ENCODE assay signal across 18 cellular contexts in the genomic region with DNA sequence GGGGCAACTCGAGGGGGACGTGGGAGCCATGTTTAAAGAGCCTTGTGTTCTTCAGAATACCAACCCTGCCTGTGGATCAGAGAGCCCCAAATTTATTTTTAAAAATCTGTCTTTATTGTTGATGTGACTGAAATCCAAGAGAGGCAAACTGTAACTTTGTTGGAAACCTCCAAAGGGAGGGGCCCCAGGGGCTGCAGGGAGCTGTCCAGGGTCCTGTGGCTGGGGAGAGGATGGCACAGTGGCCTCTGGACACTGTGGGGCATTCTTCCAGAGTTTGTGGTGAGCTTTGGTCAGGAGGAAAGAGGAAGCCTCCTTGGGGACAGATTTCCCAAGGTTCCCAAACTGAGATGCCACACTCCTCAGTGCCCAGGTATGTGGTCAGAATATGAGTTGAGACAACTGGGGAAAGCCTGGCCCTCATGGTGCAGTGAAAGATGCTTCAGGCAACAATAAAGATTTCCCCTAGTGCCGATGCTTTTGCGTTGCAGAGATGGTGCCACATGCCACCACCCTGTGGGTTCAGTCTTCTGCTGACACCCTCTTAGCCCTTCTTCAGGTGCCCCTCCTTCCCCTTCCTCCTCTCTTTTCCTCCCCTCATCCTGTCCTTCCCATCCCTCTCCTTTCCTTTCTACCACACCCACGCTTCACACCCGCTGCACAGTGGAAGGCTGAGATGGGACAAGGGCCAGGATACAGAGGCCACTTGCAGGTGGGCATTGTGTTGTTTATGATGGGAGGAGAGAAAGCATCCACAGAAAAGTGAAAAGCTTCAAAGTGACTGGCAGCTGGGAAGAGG.
DNase-seq lines count a peak whose midpoint lies in the region; ATAC-seq, FAIRE-seq and TF ChIP-seq lines count a peak whose summit lies in the region.
"Had no signal": no experiment of that assay in that cellular context is flagged by ENCODE, and none has a peak within 500 bp of the region (broad histone marks: within the 10 kb centered on the region; RNA-seq: fewer than 3 reads in every experiment).

No MANE protein-coding gene starts in this region.

- DNase-seq in HepG2 (ENCODE audit: low spot score) = no peak
- DNase-seq in right lobe of liver = no peak
- peak; percentile 21 for DNase-seq in NCI-H460 (ENCODE audit: extremely low read depth, low read depth)
- DNase-seq in hepatocyte (ENCODE audit: low spot score) = peak; percentile 44
- DNase-seq in vagina (ENCODE audit: extremely low spot score in 2 of 2) = peak; percentile 67 to 74
- DNase-seq in activated CD4-positive, CD25-positive, alpha-beta regulatory T cell (lab: John Stamatoyannopoulos, UW) = no peak
- DNase-seq in kidney = no peak
- DNase-seq: activated CD4-positive, alpha-beta T cell treated with anti-CD3 and anti-CD28 coated beads for 48 hours; activated effector memory CD4-positive, alpha-beta T cell treated with anti-CD3 and anti-CD28 coated beads, Interleukin-2, amount 50 U/mL, for 16 hours; BE2C; GF-D8; mesenchymal stem cell; NCI-H1092; NCI-H774 had no signal

- no TSS peak for BruUV-seq in HepG2 (replicated peaks; lab: Mats Ljungman, UMichigan)

- CTCF ChIA-PET in HepG2 (lab: Yijun Ruan, JAX; ENCODE audit: low intra/inter-chr PET ratio, low total read pairs) = no interaction called here

- POLR2A ChIA-PET in HepG2 (lab: Yijun Ruan, JAX) = no interaction called here

- H4K20me1 ChIP-seq in HepG2 (ENCODE audit: insufficient read depth, low read length) (no peaks in the 10 kb centered on the region), hepatocyte (ENCODE audit: insufficient read depth, poor library complexity, severe bottlenecking) (no peaks in the 10 kb centered on the region)

- ATAC-seq in HepG2 (peak; percentile 70), right lobe of liver (no peak), HG02588 (IDR thresholded peaks at IDR 0.05; ENCODE audit: unreplicated experiment) (no peak)
- ATAC-seq: heart right ventricle had no signal

- WGBS in HepG2 (ENCODE audit: low lambda C conversion rate) = 46% methylated on average over 6 of the region's 6 CpGs
- WGBS in right lobe of liver (ENCODE audit: insufficient coverage, low coverage, low lambda C conversion rate, missing lambda C conversion rate) = 46% methylated on average over 3 of the region's 6 CpGs
- WGBS in hepatocyte (ENCODE audit: low lambda C conversion rate, missing lambda C conversion rate) = 71% methylated on average over 6 of the region's 6 CpGs

- H3K27me3 ChIP-seq in HepG2 (ENCODE audit: control insufficient read depth in 1 of 2, insufficient read depth in 2 of 2, low read length in 2 of 2) = no peaks in the 10 kb centered on the region
- no peaks in the 10 kb centered on the region for H3K27me3 ChIP-seq in right lobe of liver
- H3K27me3 ChIP-seq in hepatocyte = peaks cover 3% of the 10 kb centered on the region
- H3K27me3 ChIP-seq in vagina = no peaks in the 10 kb centered on the region
- H3K27me3 ChIP-seq: BE2C, heart right ventricle had no signal

- H3K4me3 ChIP-seq in HepG2 (replicated peaks in 1 of 3; ENCODE audit: insufficient read depth in 1 of 3, low read depth in 2 of 3, low read length in 3 of 3) (no peak overlapping the region), right lobe of liver (no peak overlapping the region), hepatocyte (no peak overlapping the region), vagina (no peak overlapping the region), kidney (ENCODE audit: low read length in 2 of 2) (no peak overlapping the region)
- H3K4me3 ChIP-seq: heart right ventricle had no signal

- in situ Hi-C loops in HepG2 (cut with HindIII; ENCODE audit: extremely low pct_ligation_motif_present, low pct_unique_long_range_greater_than_20kb) = no loop called here

- H3K36me3 ChIP-seq in HepG2 (replicated peaks in 1 of 2; ENCODE audit: control insufficient read depth in 1 of 2, insufficient read depth in 2 of 2, low read length in 2 of 2) (no peaks in the 10 kb centered on the region), right lobe of liver (no peaks in the 10 kb centered on the region), hepatocyte (replicated peaks; ENCODE audit: insufficient read depth, low read depth) (no peaks in the 10 kb centered on the region), vagina (no peaks in the 10 kb centered on the region), kidney (ENCODE audit: control insufficient read depth in 1 of 2, insufficient read depth in 2 of 2, low read length in 2 of 2) (no peaks in the 10 kb centered on the region)
- H3K36me3 ChIP-seq: BE2C, heart right ventricle had no signal

- TF ChIP-seq POLR2A in HepG2 (IDR thresholded peaks at IDR 0.05; ENCODE audit: insufficient read depth in 1 of 2, low read depth in 2 of 2, low read length in 2 of 2) (no peak), right lobe of liver (IDR thresholded peaks at IDR 0.05) (no peak), vagina (IDR thresholded peaks at IDR 0.05) (no peak)

- no peaks in the 10 kb centered on the region for H3K4me1 ChIP-seq in HepG2 (ENCODE audit: insufficient read depth, low read length)
- no peaks in the 10 kb centered on the region for H3K4me1 ChIP-seq in right lobe of liver
- H3K4me1 ChIP-seq in hepatocyte (ENCODE audit: insufficient read depth) = no peaks in the 10 kb centered on the region
- H3K4me1 ChIP-seq in vagina = no peaks in the 10 kb centered on the region
- H3K4me1 ChIP-seq in kidney (ENCODE audit: control insufficient read depth in 1 of 2, insufficient read depth in 1 of 2, low read depth in 1 of 2, low read length in 2 of 2) = no peaks in the 10 kb centered on the region
- H3K4me1 ChIP-seq: BE2C, parathyroid adenoma had no signal

- H3K79me2 ChIP-seq in HepG2 (ENCODE audit: insufficient read depth, low read length) = no peaks in the 10 kb centered on the region
- no peaks in the 10 kb centered on the region for H3K79me2 ChIP-seq in hepatocyte
- H3K79me2 ChIP-seq: parathyroid adenoma had no signal

- intact Hi-C loops in HepG2 (cut with micrococcal nuclease; ENCODE audit: unreplicated experiment) (no loop called here), right lobe of liver (cut with DNase I) (no loop called here), vagina (cut with DNase I) (loop anchor here (10.0 kb wide), 1 partner anchor 525 kb away; no protein-coding TSS in a partner anchor), kidney (cut with DNase I) (no loop called here)

- no peak overlapping the region for H3K27ac ChIP-seq in HepG2 (ENCODE audit: extremely low read length, insufficient read depth, low read length)
- H3K27ac ChIP-seq in right lobe of liver = no peak overlapping the region
- no peak overlapping the region for H3K27ac ChIP-seq in hepatocyte
- no peak overlapping the region for H3K27ac ChIP-seq in vagina
- H3K27ac ChIP-seq in kidney (ENCODE audit: low read depth in 2 of 2, low read length in 2 of 2) = no peak overlapping the region
- H3K27ac ChIP-seq: heart right ventricle, parathyroid adenoma had no signal

- H2AFZ ChIP-seq in HepG2 (ENCODE audit: low read length) (no peak overlapping the region), hepatocyte (no peak overlapping the region)
- H2AFZ ChIP-seq: parathyroid adenoma had no signal

- H3K9me2 ChIP-seq in hepatocyte (replicated peaks; ENCODE audit: insufficient read depth) = no peaks in the 10 kb centered on the region

- FAIRE-seq in HepG2 (lab: Jason Lieb, UNC) (no peak), kidney (lab: Jason Lieb, UNC) (no peak)
- FAIRE-seq: bronchial epithelial cell had no signal

- H3K9ac ChIP-seq in HepG2 (ENCODE audit: insufficient read depth, low read depth, low read length) (no peak overlapping the region), kidney (ENCODE audit: low read length in 2 of 2) (no peak overlapping the region)
- H3K9ac ChIP-seq: parathyroid adenoma had no signal

- TF ChIP-seq CTCF in HepG2 (CRISPR knock-in tag; IDR thresholded peaks at IDR 0.05) (no peak), right lobe of liver (IDR thresholded peaks at IDR 0.05) (no peak), hepatocyte (IDR thresholded peaks at IDR 0.05; ENCODE audit: poor library complexity) (no peak), vagina (IDR thresholded peaks at IDR 0.05) (no peak), kidney (IDR thresholded peaks at IDR 0.05; ENCODE audit: borderline replicate concordance, extremely low read depth, insufficient read depth) (no peak)

- H3K4me2 ChIP-seq in HepG2 (ENCODE audit: low read depth, low read length) (no peak overlapping the region), hepatocyte (no peak overlapping the region)

- TF ChIP-seq RAD21 in HepG2 (CRISPR knock-in tag; IDR thresholded peaks at IDR 0.05) = no peak

- H3K9me3 ChIP-seq in HepG2 (ENCODE audit: low read length) (no peaks in the 10 kb centered on the region), right lobe of liver (no peaks in the 10 kb centered on the region), hepatocyte (ENCODE audit: low read depth) (no peaks in the 10 kb centered on the region), vagina (no peaks in the 10 kb centered on the region), kidney (ENCODE audit: control insufficient read depth in 1 of 2, low read length in 2 of 2) (no peaks in the 10 kb centered on the region)
- H3K9me3 ChIP-seq: BE2C, heart right ventricle had no signal

- TF ChIP-seq EP300 in HepG2 (IDR thresholded peaks at IDR 0.05; ENCODE audit: low read depth in 2 of 2, low read length in 2 of 2) = no peak
- no peak for TF ChIP-seq EP300 in HepG2 (CRISPR knock-in tag; IDR thresholded peaks at IDR 0.05; ENCODE audit: borderline replicate concordance)

TF ChIP-seq in HepG2, 621 proteins besides CTCF, POLR2A, EP300 and RAD21 (continues in another document):
- TF ChIP-seq, protein P1, sequence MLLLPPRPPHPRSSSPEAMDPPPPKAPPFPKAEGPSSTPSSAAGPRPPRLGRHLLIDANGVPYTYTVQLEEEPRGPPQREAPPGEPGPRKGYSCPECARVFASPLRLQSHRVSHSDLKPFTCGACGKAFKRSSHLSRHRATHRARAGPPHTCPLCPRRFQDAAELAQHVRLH (CRISPR knock-in tag; IDR thresholded peaks at IDR 0.05; ENCODE audit: borderline replicate concordance, low read depth) = no peak
- TF ChIP-seq ZNF713 (CRISPR knock-in tag; IDR thresholded peaks at IDR 0.05) (no peak), ZNF205 (CRISPR knock-in tag; IDR thresholded peaks at IDR 0.05) (no peak), ZNF891 (CRISPR knock-in tag; IDR thresholded peaks at IDR 0.05) (no peak), SCMH1 (CRISPR knock-in tag; IDR thresholded peaks at IDR 0.05; ENCODE audit: borderline replicate concordance) (no peak), KLF16 (CRISPR knock-in tag; IDR thresholded peaks at IDR 0.05) (no peak), WIZ (CRISPR knock-in tag; IDR thresholded peaks at IDR 0.05) (peak; percentile 41; the same call in 1 of the 2 replicates)
- TF ChIP-seq, protein P2, sequence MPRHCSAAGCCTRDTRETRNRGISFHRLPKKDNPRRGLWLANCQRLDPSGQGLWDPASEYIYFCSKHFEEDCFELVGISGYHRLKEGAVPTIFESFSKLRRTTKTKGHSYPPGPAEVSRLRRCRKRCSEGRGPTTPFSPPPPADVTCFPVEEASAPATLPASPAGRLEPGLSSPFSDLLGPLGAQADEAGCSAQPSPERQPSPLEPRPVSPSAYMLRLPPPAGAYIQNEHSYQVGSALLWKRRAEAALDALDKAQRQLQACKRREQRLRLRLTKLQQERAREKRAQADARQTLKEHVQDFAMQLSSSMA (CRISPR knock-in tag; IDR thresholded peaks at IDR 0.05) = no peak

Comparison
In these comparisons a context has a peak if more than half of its experiments do, and no peak if none do; other contexts are left out.
1. DNase-seq: peak in NCI-H460 (single experiment), hepatocyte (single experiment) and vagina (2 of 2); none in HepG2 (single experiment), right lobe of liver (0 of 3), activated CD4-positive, CD25-positive, alpha-beta regulatory T cell (0 of 4) and kidney (single experiment).